Comparison of ENCODE assay signal across 23 cellular contexts in the genomic region with DNA sequence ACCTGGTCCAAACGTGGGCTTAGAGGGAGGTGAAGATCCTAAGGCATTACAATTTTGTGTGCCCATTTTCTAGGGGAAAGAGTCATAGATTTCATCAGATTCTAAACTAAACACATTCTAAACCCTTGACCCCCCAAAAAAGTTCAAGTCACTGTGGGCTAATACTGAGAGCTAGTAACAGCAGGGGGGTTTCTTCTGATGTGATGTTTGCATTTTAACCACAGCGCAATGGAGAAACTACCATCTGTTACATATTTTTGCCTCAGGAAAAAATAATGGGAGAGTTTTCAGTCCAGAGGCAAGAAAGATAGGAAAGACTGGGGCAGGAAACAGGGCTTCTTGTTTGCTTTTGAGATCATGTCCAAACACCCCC.
DNase-seq lines count a peak whose midpoint lies in the region; ATAC-seq, FAIRE-seq and TF ChIP-seq lines count a peak whose summit lies in the region.
"Had no signal": no experiment of that assay in that cellular context is flagged by ENCODE, and none has a peak within 500 bp of the region (broad histone marks: within the 10 kb centered on the region; RNA-seq: fewer than 3 reads in every experiment).

No MANE protein-coding gene starts in this region.

- no peak for FAIRE-seq in GM12891 (lab: Jason Lieb, UNC)
- FAIRE-seq: G401.6, GM12892, H1, HepG2 had no signal

- H3K27me3 Mint-ChIP-seq in mesothelial cell of epicardium (ENCODE audit: low read depth), result no peaks in the 10 kb centered on the region

- no peak overlapping the region for H3K4me2 ChIP-seq in mammary epithelial cell (ENCODE audit: insufficient read depth, low read depth, low read length)
- H3K4me2 ChIP-seq: BLaER1 treated with 17β-estradiol and CSF1 and Interleukin-3, amounts not matched to agents 10 nM and 100 nM had no signal

- CTCF ChIA-PET in mammary epithelial cell (lab: Charles Lee; ENCODE audit: low non-redundant PET), result no interaction called here

- intact Hi-C loops in mammary epithelial cell (cut with micrococcal nuclease) (no loop called here), breast epithelium (cut with DNase I; ENCODE audit: low total_unique reads) (no loop called here), esophagus squamous epithelium (cut with DNase I) (no loop called here)

- H3K4me3 ChIP-seq in mammary epithelial cell (replicated peaks in 1 of 3; ENCODE audit: insufficient read depth in 1 of 3, low read depth in 2 of 3, low read length in 3 of 3) (no peak overlapping the region), breast epithelium (no peak overlapping the region), esophagus squamous epithelium (no peak overlapping the region)
- H3K4me3 ChIP-seq: BLaER1 treated with 17β-estradiol and CSF1 and Interleukin-3, amounts not matched to agents 10 nM and 100 nM had no signal

- H3K9ac ChIP-seq in mammary epithelial cell (ENCODE audit: insufficient read depth, low read length), result no peak overlapping the region
- H3K9ac ChIP-seq: BLaER1 treated with 17β-estradiol and CSF1 and Interleukin-3, amounts not matched to agents 10 nM and 100 nM had no signal

- 50% methylated on average over 2 of the region's 2 CpGs for WGBS in mammary epithelial cell (ENCODE audit: low coverage, missing lambda C conversion rate)
- 50 to 59% methylated on average over 2 of the region's 2 CpGs for WGBS in esophagus squamous epithelium, 2 donors

- dilution Hi-C loops in mammary epithelial cell (cut with HindIII; ENCODE audit: low sequenced_read_pairs), result no loop called here

- peaks cover 49% of the 10 kb centered on the region for H3K4me1 Mint-ChIP-seq in mesothelial cell of epicardium

- H3K9me3 Mint-ChIP-seq in mesothelial cell of epicardium, result peaks cover 4% of the 10 kb centered on the region
- H3K9me3 Mint-ChIP-seq: HFFc6 had no signal

- H3K4me3 Mint-ChIP-seq in mesothelial cell of epicardium, result no peak overlapping the region

- no peak for DNase-seq in mammary epithelial cell
- no peak for DNase-seq in breast epithelium (ENCODE audit: low spot score in 2 of 2)
- DNase-seq in caudate nucleus (lab: John Stamatoyannopoulos, UW), result no peak
- DNase-seq in mesothelial cell of epicardium (ENCODE audit: low spot score in 2 of 2, unreplicated experiment in 2 of 2), result no peak
- no peak for DNase-seq in esophagus squamous epithelium (lab: John Stamatoyannopoulos, UW)
- DNase-seq in HuH-7 (ENCODE audit: low spot score), result no peak
- DNase-seq in GM12891 (ENCODE audit: insufficient read length, low spot score), result no peak
- DNase-seq: 8988T, DMS79 treated with DMSO at 0.1 percent for 48 hours, Karpas-422, MM.1S, NCI-H1105, NCI-H187, NCI-H82, Right ventricle myocardium superior had no signal

- H4K20me1 ChIP-seq in mammary epithelial cell (ENCODE audit: insufficient read depth, low read length), result no peaks in the 10 kb centered on the region
- H4K20me1 ChIP-seq: BLaER1 treated with 17β-estradiol and CSF1 and Interleukin-3, amounts not matched to agents 10 nM and 100 nM had no signal

- H3K36me3 Mint-ChIP-seq in mesothelial cell of epicardium, result no peaks in the 10 kb centered on the region

- H3K27ac Mint-ChIP-seq in mesothelial cell of epicardium, result peak overlapping the region; percentile 65
- H3K27ac Mint-ChIP-seq: HFFc6 had no signal

- no peak overlapping the region for H3K27ac ChIP-seq in mammary epithelial cell (ENCODE audit: insufficient read depth, low read depth, low read length)
- peak overlapping the region in 1 of 2 donors; percentile 8 for H3K27ac ChIP-seq in breast epithelium
- H3K27ac ChIP-seq in caudate nucleus (ENCODE audit: low read depth, low read length), result peak overlapping the region; percentile 33
- H3K27ac ChIP-seq in esophagus squamous epithelium, result no peak overlapping the region
- H3K27ac ChIP-seq: BLaER1 treated with 17β-estradiol and CSF1 and Interleukin-3, amounts not matched to agents 10 nM and 100 nM had no signal

- H3K4me1 ChIP-seq in mammary epithelial cell (ENCODE audit: insufficient read depth, low read length) (peaks cover 21% of the 10 kb centered on the region), breast epithelium (no peaks in the 10 kb centered on the region), esophagus squamous epithelium (peaks cover 0 to 30% (median 9%) of the 10 kb centered on the region in 3 donors)

- TF ChIP-seq POLR2A in breast epithelium (IDR thresholded peaks at IDR 0.05) (no peak), esophagus squamous epithelium (IDR thresholded peaks at IDR 0.05) (no peak), GM12891 (IDR thresholded peaks at IDR 0.05; ENCODE audit: low read depth, low read length) (no peak)

- H3K9me3 ChIP-seq in mammary epithelial cell (replicated peaks; ENCODE audit: insufficient read depth, low read length) (no peaks in the 10 kb centered on the region), breast epithelium (no peaks in the 10 kb centered on the region), esophagus squamous epithelium (no peaks in the 10 kb centered on the region)

- ATAC-seq in HG03442 (IDR thresholded peaks at IDR 0.05; ENCODE audit: unreplicated experiment), result no peak
- ATAC-seq: HepG2, Panc1 had no signal

- H3K36me3 ChIP-seq in mammary epithelial cell (ENCODE audit: insufficient read depth, low read length) (no peaks in the 10 kb centered on the region), breast epithelium (no peaks in the 10 kb centered on the region), esophagus squamous epithelium (no peaks in the 10 kb centered on the region)
- H3K36me3 ChIP-seq: BLaER1 treated with 17β-estradiol and CSF1 and Interleukin-3, amounts not matched to agents 10 nM and 100 nM had no signal

- H2AFZ ChIP-seq in mammary epithelial cell (ENCODE audit: low read depth, low read length), result peak overlapping the region; percentile 19

- in situ Hi-C loops in mammary epithelial cell (cut with MboI; ENCODE audit: low sequenced_read_pairs in 2 of 2), result no loop called here

- BruUV-seq in mammary epithelial cell (replicated peaks; lab: Mats Ljungman, UMichigan), result no TSS peak

- H3K27me3 ChIP-seq in mammary epithelial cell (ENCODE audit: insufficient read depth, low read length), result no peaks in the 10 kb centered on the region
- H3K27me3 ChIP-seq in breast epithelium, result no peaks in the 10 kb centered on the region
- peaks cover 0 to 15% (median 0%) of the 10 kb centered on the region in 4 donors for H3K27me3 ChIP-seq in esophagus squamous epithelium
- H3K27me3 ChIP-seq: BLaER1 treated with 17β-estradiol and CSF1 and Interleukin-3, amounts not matched to agents 10 nM and 100 nM had no signal

- TF ChIP-seq CTCF in mammary epithelial cell (conservative IDR thresholded peaks at IDR 0.05 in 1 of 2, IDR thresholded peaks at IDR 0.05 in 1 of 2; ENCODE audit: extremely low read depth in 1 of 2, insufficient read depth in 1 of 2, low read depth in 1 of 2, low read length in 2 of 2) (no peak), breast epithelium (IDR thresholded peaks at IDR 0.05) (no peak), mesothelial cell of epicardium (IDR thresholded peaks at IDR 0.05; ENCODE audit: unreplicated experiment) (no peak), esophagus squamous epithelium (IDR thresholded peaks at IDR 0.05) (no peak)

- no peaks in the 10 kb centered on the region for H3K79me2 ChIP-seq in mammary epithelial cell (ENCODE audit: insufficient read depth, low read length)

TF ChIP-seq in GM12891, 5 proteins besides CTCF, POLR2A, EP300 and RAD21:
- no peak for TF ChIP-seq SPI1 (IDR thresholded peaks at IDR 0.05; ENCODE audit: low read depth, low read length)
- TF ChIP-seq PAX5 (IDR thresholded peaks at IDR 0.05; ENCODE audit: insufficient read depth, low read length, severe bottlenecking), result no peak
- TF ChIP-seq POU2F2 (IDR thresholded peaks at IDR 0.05; ENCODE audit: low read depth, low read length), result no peak
- TF ChIP-seq POLR2AphosphoS5 (IDR thresholded peaks at IDR 0.05; ENCODE audit: low read depth, low read length), result no peak
- TF ChIP-seq TAF1 (IDR thresholded peaks at IDR 0.05; ENCODE audit: low read depth, low read length), result no peak
